14 cellular contexts compared by ENCODE assay signal in the genomic region with DNA sequence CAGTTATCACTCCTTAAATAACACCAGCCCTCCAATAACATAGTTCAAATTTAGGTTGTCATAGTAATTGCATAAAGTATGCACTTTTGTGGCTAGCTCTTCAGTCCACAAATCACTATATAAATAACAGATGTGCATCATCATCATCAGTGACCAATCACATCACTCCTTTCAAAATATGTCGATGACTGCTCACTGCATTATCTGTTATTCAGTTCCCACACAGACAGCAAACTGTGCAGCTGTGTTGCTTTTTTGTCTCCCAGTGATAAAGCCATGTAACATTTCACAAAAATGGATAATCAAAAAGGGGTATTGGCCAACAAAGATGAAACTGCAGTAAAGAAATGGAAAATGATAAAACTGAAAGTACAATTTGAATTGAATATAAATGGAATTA.
DNase-seq lines count a peak whose midpoint lies in the region; FAIRE-seq and TF ChIP-seq lines count a peak whose summit lies in the region.
"Had no signal": no experiment of that assay in that cellular context is flagged by ENCODE, and none has a peak within 500 bp of the region (broad histone marks: within the 10 kb centered on the region; RNA-seq: fewer than 3 reads in every experiment).

No MANE protein-coding gene starts in this region.

- intact Hi-C loops in stomach (cut with DNase I; ENCODE audit: low total_unique reads): no loop called here

- peak overlapping the region; percentile 69 for H3K4me2 ChIP-seq in skeletal muscle satellite cell (ENCODE audit: low read length)

- 64 to 100% (median 77%) methylated on average over 1 of the region's 1 CpG for WGBS in stomach, 5 donors

- H3K4me1 ChIP-seq in skeletal muscle satellite cell (ENCODE audit: control insufficient read depth, insufficient read depth, low read length) (peaks cover 38% of the 10 kb centered on the region), stomach (peaks cover 0 to 10% (median 0%) of the 10 kb centered on the region in 4 donors)
- H3K4me1 ChIP-seq: suprapubic skin had no signal

- TF ChIP-seq POLR2A in erythroblast (IDR thresholded peaks at IDR 0.05; ENCODE audit: low read length): no peak
- no peak for TF ChIP-seq POLR2A in stomach (IDR thresholded peaks at IDR 0.05)

- no peak overlapping the region for H3K27ac ChIP-seq in stomach
- H3K27ac ChIP-seq: left lung, RWPE1, suprapubic skin had no signal

- TF ChIP-seq EP300 in stomach (IDR thresholded peaks at IDR 0.05): no peak

- peak overlapping the region; percentile 32 for H3K4me3 ChIP-seq in skeletal muscle satellite cell (ENCODE audit: low read length)
- no peak overlapping the region for H3K4me3 ChIP-seq in stomach
- H3K4me3 ChIP-seq: left lung, suprapubic skin had no signal

- no peak for TF ChIP-seq CTCF in stomach (IDR thresholded peaks at IDR 0.05)

- peak overlapping the region; percentile 76 for H3K9ac ChIP-seq in skeletal muscle satellite cell (ENCODE audit: low read depth, low read length)

- H3K9me3 ChIP-seq in skeletal muscle satellite cell (replicated peaks; ENCODE audit: low read length) (no peaks in the 10 kb centered on the region), stomach (no peaks in the 10 kb centered on the region)
- H3K9me3 ChIP-seq: left lung, suprapubic skin had no signal

- DNase-seq in ELR (ENCODE audit: low read depth): peak; percentile 78
- peak; percentile 44 for DNase-seq in RCC 7860 (ENCODE audit: low spot score)
- DNase-seq in erythroblast (lab: John Stamatoyannopoulos, UW): peak; percentile 30 to 45
- no peak for DNase-seq in HT-29 (ENCODE audit: low spot score)
- no peak for DNase-seq in NCI-H146 treated with DMSO at 0.1 percent for 48 hours (lab: John Stamatoyannopoulos, UW; ENCODE audit: unreplicated experiment)
- no peak for DNase-seq in stomach
- DNase-seq: activated naive CD8-positive, alpha-beta T cell treated with anti-CD3 and anti-CD28 coated beads, Interleukin-2, amount 10 ng/mL, durations not matched to agents 7 days and 5 days; head of caudate nucleus; left lung; MV-4-11; NCI-H446 treated with DMSO at 0.1 percent for 48 hours had no signal

- H3K27me3 ChIP-seq in skeletal muscle satellite cell (ENCODE audit: control insufficient read depth, insufficient read depth, low read length) (no peaks in the 10 kb centered on the region), stomach (no peaks in the 10 kb centered on the region)
- H3K27me3 ChIP-seq: left lung, suprapubic skin had no signal

- H3K36me3 ChIP-seq in skeletal muscle satellite cell (ENCODE audit: insufficient read depth, low read length): no peaks in the 10 kb centered on the region
- H3K36me3 ChIP-seq in stomach: peaks cover 15 to 45% (median 40%) of the 10 kb centered on the region in 4 donors

- no peak for FAIRE-seq in RCC 7860 (lab: Jason Lieb, UNC)

Comparison
In these comparisons a context has a peak if more than half of its experiments do, and no peak if none do; other contexts are left out.
1. DNase-seq: peak in ELR (single experiment), RCC 7860 (single experiment) and erythroblast (2 of 2); none in HT-29 (single experiment), NCI-H146 treated with DMSO at 0.1 percent for 48 hours (single experiment) and stomach (single experiment).